In genomic region chr14:61526405-61527312, GRCh38 we compare ENCODE assay signal across 9 cellular contexts.
DNase-seq lines count a peak whose midpoint lies in the region; ATAC-seq, FAIRE-seq and TF ChIP-seq lines count a peak whose summit lies in the region.
"Had no signal": no experiment of that assay in that cellular context is flagged by ENCODE, and none has a peak within 500 bp of the region (broad histone marks: within the 10 kb centered on the region; RNA-seq: fewer than 3 reads in every experiment).

No MANE protein-coding gene starts in this region.

- no peaks in the 10 kb centered on the region for H4K20me1 ChIP-seq in HepG2 (ENCODE audit: insufficient read depth, low read length)

- peaks cover 69% of the 10 kb centered on the region for H3K4me1 ChIP-seq in HepG2 (ENCODE audit: insufficient read depth, low read length)

- H2AFZ ChIP-seq in HepG2 (ENCODE audit: low read length) = no peak overlapping the region

- no peaks in the 10 kb centered on the region for H3K9me3 ChIP-seq in HepG2 (ENCODE audit: low read length)

- peak; percentile 80 for ATAC-seq in HepG2

- FAIRE-seq in HepG2 (lab: Jason Lieb, UNC) = peak; percentile 90

- peaks cover 88% of the 10 kb centered on the region for H3K4me1 Mint-ChIP-seq in activated CD4-positive, alpha-beta T cell treated with anti-CD3 and anti-CD28 coated beads, Interleukin-2, amount 10 ng/mL, durations not matched to agents 7 days and 5 days
- peaks cover 88% of the 10 kb centered on the region for H3K4me1 Mint-ChIP-seq in activated naive CD8-positive, alpha-beta T cell treated with anti-CD3 and anti-CD28 coated beads for 36 hours
- peaks cover 49% of the 10 kb centered on the region for H3K4me1 Mint-ChIP-seq in type B pancreatic cell (ENCODE audit: unreplicated experiment)

- TF ChIP-seq EP300 in HepG2 (IDR thresholded peaks at IDR 0.05; ENCODE audit: low read depth in 2 of 2, low read length in 2 of 2) (peak in 1 of 2 experiments; percentile 85; a peak in 2 of 4 replicates), HepG2 (CRISPR knock-in tag; IDR thresholded peaks at IDR 0.05; ENCODE audit: borderline replicate concordance) (peak; percentile 20; the same call in 1 of the 2 replicates)

- CTCF ChIA-PET in activated CD4-positive, alpha-beta T cell treated with anti-CD3 and anti-CD28 coated beads, Interleukin-2, amount 10 ng/mL, durations not matched to agents 7 days and 5 days (lab: Charles Lee) = interaction anchor here (1.1 to 1.3 kb wide), 2 partner anchors 12 to 14 kb away, joined by 3 to 4 read pairs; no protein-coding TSS in a partner anchor
- CTCF ChIA-PET in HepG2 (lab: Yijun Ruan, JAX; ENCODE audit: low intra/inter-chr PET ratio, low total read pairs) = no interaction called here

- WGBS in HepG2 (ENCODE audit: low lambda C conversion rate) = 53% methylated on average over 5 of the region's 9 CpGs

- H3K27me3 Mint-ChIP-seq in activated CD4-positive, alpha-beta T cell treated with anti-CD3 and anti-CD28 coated beads, Interleukin-2, amount 10 ng/mL, durations not matched to agents 7 days and 5 days = no peaks in the 10 kb centered on the region
- H3K27me3 Mint-ChIP-seq in activated naive CD8-positive, alpha-beta T cell treated with anti-CD3 and anti-CD28 coated beads for 36 hours = no peaks in the 10 kb centered on the region
- H3K27me3 Mint-ChIP-seq in type B pancreatic cell = no peaks in the 10 kb centered on the region

- TF ChIP-seq POLR2A in HepG2 (IDR thresholded peaks at IDR 0.05; ENCODE audit: insufficient read depth in 1 of 2, low read depth in 2 of 2, low read length in 2 of 2) = no peak

- peak overlapping the region; percentile 50 for H3K27ac Mint-ChIP-seq in activated CD4-positive, alpha-beta T cell treated with anti-CD3 and anti-CD28 coated beads, Interleukin-2, amount 10 ng/mL, durations not matched to agents 7 days and 5 days
- peak overlapping the region; percentile 93 for H3K27ac Mint-ChIP-seq in activated naive CD8-positive, alpha-beta T cell treated with anti-CD3 and anti-CD28 coated beads for 36 hours
- H3K27ac Mint-ChIP-seq in type B pancreatic cell = peak overlapping the region; percentile 94

- no peaks in the 10 kb centered on the region for H3K27me3 ChIP-seq in HepG2 (ENCODE audit: control insufficient read depth in 1 of 2, insufficient read depth in 2 of 2, low read length in 2 of 2)

- no peaks in the 10 kb centered on the region for H3K36me3 ChIP-seq in HepG2 (replicated peaks in 1 of 2; ENCODE audit: control insufficient read depth in 1 of 2, insufficient read depth in 2 of 2, low read length in 2 of 2)

- TF ChIP-seq CTCF in HepG2 (CRISPR knock-in tag; IDR thresholded peaks at IDR 0.05) = no peak
- no peak for TF ChIP-seq CTCF in type B pancreatic cell (conservative IDR thresholded peaks at IDR 0.05)

- H3K36me3 Mint-ChIP-seq in activated CD4-positive, alpha-beta T cell treated with anti-CD3 and anti-CD28 coated beads, Interleukin-2, amount 10 ng/mL, durations not matched to agents 7 days and 5 days (ENCODE audit: low read depth) = peaks cover 74% of the 10 kb centered on the region
- H3K36me3 Mint-ChIP-seq in activated naive CD8-positive, alpha-beta T cell treated with anti-CD3 and anti-CD28 coated beads for 36 hours = peaks cover 80% of the 10 kb centered on the region
- H3K36me3 Mint-ChIP-seq in type B pancreatic cell = peaks cover 5% of the 10 kb centered on the region

- H3K79me2 ChIP-seq in HepG2 (ENCODE audit: insufficient read depth, low read length) = no peaks in the 10 kb centered on the region

- no TSS peak for BruUV-seq in HepG2 (replicated peaks; lab: Mats Ljungman, UMichigan)

- in situ Hi-C loops in HepG2 (cut with HindIII; ENCODE audit: extremely low pct_ligation_motif_present, low pct_unique_long_range_greater_than_20kb) = no loop called here

- H3K4me2 ChIP-seq in HepG2 (ENCODE audit: low read depth, low read length) = peak overlapping the region; percentile 56

- peaks cover 4% of the 10 kb centered on the region for H3K9me3 Mint-ChIP-seq in activated CD4-positive, alpha-beta T cell treated with anti-CD3 and anti-CD28 coated beads, Interleukin-2, amount 10 ng/mL, durations not matched to agents 7 days and 5 days
- H3K9me3 Mint-ChIP-seq in activated naive CD8-positive, alpha-beta T cell treated with anti-CD3 and anti-CD28 coated beads for 36 hours = peaks cover 9% of the 10 kb centered on the region
- peaks cover 7% of the 10 kb centered on the region for H3K9me3 Mint-ChIP-seq in type B pancreatic cell

- no peak overlapping the region for H3K4me3 Mint-ChIP-seq in activated CD4-positive, alpha-beta T cell treated with anti-CD3 and anti-CD28 coated beads, Interleukin-2, amount 10 ng/mL, durations not matched to agents 7 days and 5 days
- H3K4me3 Mint-ChIP-seq in activated naive CD8-positive, alpha-beta T cell treated with anti-CD3 and anti-CD28 coated beads for 36 hours = peak overlapping the region; percentile 19
- peak overlapping the region; percentile 16 for H3K4me3 Mint-ChIP-seq in type B pancreatic cell

- intact Hi-C loops in HepG2 (cut with micrococcal nuclease; ENCODE audit: unreplicated experiment) = loop anchor here (1.0 kb wide), 1 partner anchor 10 kb away; no protein-coding TSS in a partner anchor

- peak overlapping the region; percentile 43; the same call in 1 of the 2 replicates for H3K9ac ChIP-seq in HepG2 (ENCODE audit: insufficient read depth, low read depth, low read length)

- H3K27ac ChIP-seq in HepG2 (ENCODE audit: extremely low read length, insufficient read depth, low read length) = peak overlapping the region; percentile 71

- POLR2A ChIA-PET in activated CD4-positive, alpha-beta T cell treated with anti-CD3 and anti-CD28 coated beads, Interleukin-2, amount 10 ng/mL, durations not matched to agents 7 days and 5 days (lab: Charles Lee) = no interaction called here
- POLR2A ChIA-PET in HepG2 (lab: Yijun Ruan, JAX) = interaction anchor here (1.3 to 6.4 kb wide), 7 partner anchors 11 to 235 kb away, joined by 4 to 60 read pairs (median 12); partner anchors contain the start of gene SNAPC1

- no peak overlapping the region; a peak in 1 of 6 replicates for H3K4me3 ChIP-seq in HepG2 (replicated peaks in 1 of 3; ENCODE audit: insufficient read depth in 1 of 3, low read depth in 2 of 3, low read length in 3 of 3)

- TF ChIP-seq RAD21 in HepG2 (CRISPR knock-in tag; IDR thresholded peaks at IDR 0.05) = no peak

- no peak for DNase-seq in activated CD4-positive, alpha-beta T cell treated with anti-CD3 and anti-CD28 coated beads, Interleukin-2, amount 10 ng/mL, durations not matched to agents 7 days and 5 days
- no peak for DNase-seq in activated CD4-positive, alpha-beta T cell treated with anti-CD3 and anti-CD28 coated beads, Interleukin-2, amount 50 U/mL, for 1 hour
- DNase-seq in activated naive CD8-positive, alpha-beta T cell treated with anti-CD3 and anti-CD28 coated beads for 36 hours = no peak
- DNase-seq in HepG2 (ENCODE audit: low spot score) (peak; percentile 88), type B pancreatic cell (ENCODE audit: extremely low spot score, unreplicated experiment) (no peak), amniotic stem cell (lab: John Stamatoyannopoulos, UW) (no peak), activated gamma-delta T cell treated with Interleukin-2 at 50 U/mL for 16 hours (no peak), anterior cingulate cortex (lab: John Stamatoyannopoulos, UW) (no peak)
- DNase-seq: mesendoderm had no signal

TF ChIP-seq in HepG2, 621 proteins besides CTCF, POLR2A, EP300 and RAD21 (continues in another document):
- TF ChIP-seq KLF15 (CRISPR knock-in tag; IDR thresholded peaks at IDR 0.05; ENCODE audit: borderline replicate concordance) (no peak), GTF2F1 (IDR thresholded peaks at IDR 0.05; ENCODE audit: low read length) (no peak), ZBTB20 (CRISPR knock-in tag; IDR thresholded peaks at IDR 0.05; ENCODE audit: borderline replicate concordance, low read depth) (no peak), RNF2 (conservative IDR thresholded peaks at IDR 0.05; ENCODE audit: low read depth) (no peak), ZSCAN29 (CRISPR knock-in tag; conservative IDR thresholded peaks at IDR 0.05) (0 out of 2 replicates have a peak, but pooled peaks have one; percentile 72), ZNF280B (CRISPR knock-in tag; IDR thresholded peaks at IDR 0.05; ENCODE audit: borderline replicate concordance) (no peak), KLF9 (CRISPR knock-in tag; IDR thresholded peaks at IDR 0.05; ENCODE audit: low read depth) (no peak), MBNL3 (CRISPR knock-in tag; conservative IDR thresholded peaks at IDR 0.05) (no peak), ATM (IDR thresholded peaks at IDR 0.05; ENCODE audit: borderline replicate concordance) (no peak), SIN3A (IDR thresholded peaks at IDR 0.05; ENCODE audit: borderline replicate concordance, low read depth, low read length) (no peak), BRD4 (CRISPR knock-in tag; IDR thresholded peaks at IDR 0.05) (no peak), ZNF841 (CRISPR knock-in tag; IDR thresholded peaks at IDR 0.05; ENCODE audit: borderline replicate concordance) (no peak), NFKBIZ (CRISPR knock-in tag; IDR thresholded peaks at IDR 0.05) (no peak), ZNF296 (CRISPR knock-in tag; conservative IDR thresholded peaks at IDR 0.05) (no peak)
